2 cellular contexts compared by ENCODE assay signal in genomic region chr5:133865113-133865512, GRCh38.
TF ChIP-seq lines count a peak whose summit lies in the region.

No MANE protein-coding gene starts in this region.

TF ChIP-seq in SK-N-SH, 30 proteins besides CTCF, POLR2A, EP300 and RAD21:
- TF ChIP-seq TCF12 (IDR thresholded peaks at IDR 0.05) (no peak), ZBTB33 (IDR thresholded peaks at IDR 0.05; ENCODE audit: borderline replicate concordance, low read depth) (no peak), GATA2 (CRISPR knock-in tag; IDR thresholded peaks at IDR 0.05) (peak; percentile 34; the same call in 1 of the 2 replicates), FOXJ3 (CRISPR knock-in tag; IDR thresholded peaks at IDR 0.05) (no peak), CHD2 (IDR thresholded peaks at IDR 0.05; ENCODE audit: low read length, partially characterized antibody) (peak; percentile 36), GABPA (IDR thresholded peaks at IDR 0.05; ENCODE audit: low read depth) (no peak), TAF1 (IDR thresholded peaks at IDR 0.05; ENCODE audit: borderline replicate concordance, low read depth, low read length) (no peak), USF1 (IDR thresholded peaks at IDR 0.05; ENCODE audit: borderline replicate concordance, low read depth) (no peak), RFX5 (IDR thresholded peaks at IDR 0.05; ENCODE audit: low read length) (no peak)
TF ChIP-seq in SK-N-SH: peak in this region for 2.

TF ChIP-seq in SK-N-SH treated with all-trans-retinoic acid at 6 μM for 48 hours, 23 proteins besides CTCF, POLR2A, EP300 and RAD21:
- TF ChIP-seq OSR1 (CRISPR knock-in tag; IDR thresholded peaks at IDR 0.05) (no peak), ZNF565 (CRISPR knock-in tag; conservative IDR thresholded peaks at IDR 0.05; ENCODE audit: low read depth) (no peak), GLIS3 (CRISPR knock-in tag; IDR thresholded peaks at IDR 0.05) (no peak), TSHZ2 (CRISPR knock-in tag; IDR thresholded peaks at IDR 0.05) (no peak), CREB5 (CRISPR knock-in tag; IDR thresholded peaks at IDR 0.05; ENCODE audit: low read depth) (no peak), BACH2 (CRISPR knock-in tag; IDR thresholded peaks at IDR 0.05; ENCODE audit: borderline replicate concordance) (no peak), CSDC2 (CRISPR knock-in tag; IDR thresholded peaks at IDR 0.05) (no peak), ZNF70 (CRISPR knock-in tag; IDR thresholded peaks at IDR 0.05) (no peak), ZNF8 (CRISPR knock-in tag; IDR thresholded peaks at IDR 0.05) (no peak), PPARA (CRISPR knock-in tag; IDR thresholded peaks at IDR 0.05; ENCODE audit: borderline replicate concordance) (no peak), TOX (CRISPR knock-in tag; IDR thresholded peaks at IDR 0.05; ENCODE audit: borderline replicate concordance) (no peak), ISL1 (CRISPR knock-in tag; IDR thresholded peaks at IDR 0.05) (no peak), ZFP30 (CRISPR knock-in tag; IDR thresholded peaks at IDR 0.05) (no peak), ZC3H10 (CRISPR knock-in tag; IDR thresholded peaks at IDR 0.05) (no peak), RARB (CRISPR knock-in tag; IDR thresholded peaks at IDR 0.05) (no peak), POU6F1 (CRISPR knock-in tag; IDR thresholded peaks at IDR 0.05; ENCODE audit: borderline replicate concordance, low read depth) (no peak), PATZ1 (CRISPR knock-in tag; IDR thresholded peaks at IDR 0.05; ENCODE audit: borderline replicate concordance) (no peak), ZFP3 (CRISPR knock-in tag; IDR thresholded peaks at IDR 0.05) (no peak), TCF4 (CRISPR knock-in tag; IDR thresholded peaks at IDR 0.05; ENCODE audit: borderline replicate concordance) (no peak)
